In genomic region chr7:134750083-134751062, GRCh38 we compare ENCODE assay signal across 8 cellular contexts. TPM values are rescaled to one million over a fixed set of nuclear protein-coding genes. Genes with fewer than 3 reads are reported as not detected.
DNase-seq lines count a peak whose midpoint lies in the region; ATAC-seq and TF ChIP-seq lines count a peak whose summit lies in the region.

No MANE protein-coding gene starts in this region.

- H3K9me3 ChIP-seq in trophoblast cell (ENCODE audit: insufficient read depth, low read depth, low read length) (no peaks in the 10 kb centered on the region), uterus (no peaks in the 10 kb centered on the region)

- no peak overlapping the region for H3K4me3 ChIP-seq in fibroblast of villous mesenchyme (ENCODE audit: low read depth, low read length)
- no peak overlapping the region for H3K4me3 ChIP-seq in trophoblast cell (ENCODE audit: low read depth, low read length)
- no peak overlapping the region for H3K4me3 ChIP-seq in uterus

- H3K36me3 ChIP-seq in trophoblast cell (ENCODE audit: control insufficient read depth in 1 of 2, insufficient read depth in 2 of 2, low read length in 2 of 2), result no peaks in the 10 kb centered on the region
- H3K36me3 ChIP-seq in uterus, result no peaks in the 10 kb centered on the region

- H3K27me3 Mint-ChIP-seq in CD14-positive monocyte (ENCODE audit: low read depth in 3 of 3), result peaks cover 0 to 3% (median under 1%) of the 10 kb centered on the region in 3 donors

- no peak for DNase-seq in CD14-positive monocyte (ENCODE audit: low spot score)
- peak; percentile 13 for DNase-seq in NCI-H748 treated with DMSO at 0.1 percent for 48 hours (lab: John Stamatoyannopoulos, UW)
- DNase-seq in activated T-cell treated with anti-CD3 and anti-CD28 coated beads, Interleukin-2, amount 50 U/mL, for 1 hour, result peak; percentile 62
- peak; percentile 51 for DNase-seq in fibroblast of villous mesenchyme (ENCODE audit: low read depth)
- DNase-seq in trophoblast cell, result peak; percentile 46 to 67
- peak; percentile 30 to 33 for DNase-seq in uterus

- H2BK5ac ChIP-seq in trophoblast cell (ENCODE audit: low read depth, low read length, poor library complexity), result peak overlapping the region; percentile 25

- no peak overlapping the region for H2BK120ac ChIP-seq in trophoblast cell (ENCODE audit: insufficient read depth, low read length, poor library complexity)

- H3K27me3 ChIP-seq in trophoblast cell (ENCODE audit: insufficient read depth, low read length) (no peaks in the 10 kb centered on the region), uterus (no peaks in the 10 kb centered on the region)

- H4K12ac ChIP-seq in trophoblast cell (ENCODE audit: low read depth, low read length), result no peak overlapping the region

- H3K23ac ChIP-seq in trophoblast cell (ENCODE audit: low read length), result no peak overlapping the region

- H3K4me2 ChIP-seq in trophoblast cell (ENCODE audit: low read length), result no peak overlapping the region

- H3K4me1 Mint-ChIP-seq in CD14-positive monocyte, result no peaks in the 10 kb centered on the region

- no peak overlapping the region for H3K9ac ChIP-seq in trophoblast cell (ENCODE audit: low read length)

- H3K4ac ChIP-seq in trophoblast cell (ENCODE audit: low read depth, low read length), result no peak overlapping the region

- no peak overlapping the region for H4K91ac ChIP-seq in trophoblast cell (ENCODE audit: low read depth, low read length)

- H3K27ac ChIP-seq in trophoblast cell (ENCODE audit: low read depth, low read length) (no peak overlapping the region), uterus (no peak overlapping the region)

- H3K36me3 Mint-ChIP-seq in CD14-positive monocyte, result no peaks in the 10 kb centered on the region

- TF ChIP-seq CTCF in CD14-positive monocyte (IDR thresholded peaks at IDR 0.05), result peak; percentile 85
- peak; percentile 69 for TF ChIP-seq CTCF in fibroblast of villous mesenchyme (IDR thresholded peaks at IDR 0.05; ENCODE audit: insufficient read depth, low read depth, low read length)
- peak; percentile 39 to 51 (median 50) for TF ChIP-seq CTCF in uterus (IDR thresholded peaks at IDR 0.05)

- intact Hi-C loops in CD14-positive monocyte (cut with micrococcal nuclease) (loop anchor here in 1 of 2 donors (10.0 kb wide), 1 partner anchor 316 kb away; no protein-coding TSS in a partner anchor), uterus (cut with DNase I; ENCODE audit: low total_unique reads) (no loop called here)

- no peak overlapping the region for H3K4me3 Mint-ChIP-seq in CD14-positive monocyte

- ATAC-seq in GM21447 (IDR thresholded peaks at IDR 0.05; ENCODE audit: unreplicated experiment) (peak; percentile 69), GM19324 (IDR thresholded peaks at IDR 0.05; ENCODE audit: low FRiP score, unreplicated experiment) (no peak)

- peaks cover 2% of the 10 kb centered on the region for H3K79me1 ChIP-seq in trophoblast cell (ENCODE audit: low read length)

- H2BK12ac ChIP-seq in trophoblast cell (ENCODE audit: low read length), result no peak overlapping the region

- no peak overlapping the region for H3K27ac Mint-ChIP-seq in CD14-positive monocyte

- no peak overlapping the region for H3K18ac ChIP-seq in trophoblast cell (ENCODE audit: low read length)

- WGBS in trophoblast cell (ENCODE audit: extremely low coverage, insufficient coverage, insufficient read length), result no CpG with 5 or more reads among the region's 6 CpGs

- H2AK5ac ChIP-seq in trophoblast cell (ENCODE audit: low read length), result no peak overlapping the region

- H3K79me2 ChIP-seq in trophoblast cell (ENCODE audit: control insufficient read depth, insufficient read depth, low read length, poor library complexity), result no peaks in the 10 kb centered on the region

- H4K8ac ChIP-seq in trophoblast cell (ENCODE audit: low read depth, low read length), result no peak overlapping the region

- H2AFZ ChIP-seq in trophoblast cell (ENCODE audit: insufficient read depth, low read length, poor library complexity), result no peak overlapping the region

- H3K4me1 ChIP-seq in trophoblast cell (ENCODE audit: control insufficient read depth in 1 of 2, insufficient read depth in 2 of 2, low read length in 2 of 2), result peaks cover 2 to 13% of the 10 kb centered on the region in 2 experiments
- H3K4me1 ChIP-seq in uterus, result peaks cover 0 to 1% of the 10 kb centered on the region in 2 donors

- H3K9me3 Mint-ChIP-seq in CD14-positive monocyte, result no peaks in the 10 kb centered on the region

- TF ChIP-seq POLR2A in uterus (IDR thresholded peaks at IDR 0.05), result no peak

- no peak overlapping the region for H3K14ac ChIP-seq in trophoblast cell (ENCODE audit: low read length)

RNA-seq across cellular contexts. Expression of gene CALD1, which starts 29.1 kb away (rescaled TPM):
- polyA plus RNA-seq in CD14-positive monocyte, result under 1 TPM in 1 of 2 donors, not detected in 1; 0.18 TPM
- 1,676 and 3,507 TPM in 2 replicates for total RNA-seq in fibroblast of villous mesenchyme
- polyA plus RNA-seq in trophoblast cell (2013), result 510 and 518 TPM in 2 replicates
- total RNA-seq in uterus, result 1,000 to 10,000 TPM in 1 of 4 donors, 100 to 1,000 TPM in 3; 351 to 1,046 (median 551) TPM
